Comparison of ENCODE assay signal across 24 cellular contexts in genomic region chr7:158006841-158007696, GRCh38.
DNase-seq lines count a peak whose midpoint lies in the region; ATAC-seq, FAIRE-seq and TF ChIP-seq lines count a peak whose summit lies in the region.
"Had no signal": no experiment of that assay in that cellular context is flagged by ENCODE, and none has a peak within 500 bp of the region (broad histone marks: within the 10 kb centered on the region; RNA-seq: fewer than 3 reads in every experiment).

No MANE protein-coding gene starts in this region.

- TF ChIP-seq CTCF in H1 (IDR thresholded peaks at IDR 0.05; ENCODE audit: control extremely low read depth in 1 of 3, insufficient read depth in 1 of 3, low read depth in 1 of 3, low read length in 3 of 3) (no peak), neural progenitor cell (IDR thresholded peaks at IDR 0.05) (no peak), adrenal gland (IDR thresholded peaks at IDR 0.05) (no peak)

- FAIRE-seq in H1 (lab: Jason Lieb, UNC): no peak
- FAIRE-seq: A549, GM12891, GM19239, H54, HepG2 had no signal

- peaks cover 5% of the 10 kb centered on the region; the same call in 1 of the 2 replicates for H3K23me2 ChIP-seq in H1 (ENCODE audit: low read depth, low read length)

- H3K9me3 Mint-ChIP-seq in neural progenitor cell: no peaks in the 10 kb centered on the region
- no peaks in the 10 kb centered on the region for H3K9me3 Mint-ChIP-seq in stimulated activated effector memory CD8-positive, alpha-beta T cell treated with anti-CD3 and anti-CD28 coated beads, Interleukin-12 subunit alpha, Interleukin-12 subunit beta, amount 100 ng/mL, for 72 hours
- H3K9me3 Mint-ChIP-seq: CD4-positive, CD25-positive, alpha-beta regulatory T cell; CD8-positive, alpha-beta memory T cell had no signal

- no peaks in the 10 kb centered on the region for H3K79me2 ChIP-seq in H1 (ENCODE audit: control insufficient read depth in 1 of 2, insufficient read depth in 2 of 2, low read length in 2 of 2)
- no peaks in the 10 kb centered on the region for H3K79me2 ChIP-seq in neural progenitor cell (ENCODE audit: low read depth)

- no peak overlapping the region for H3K4me3 Mint-ChIP-seq in neural progenitor cell
- H3K4me3 Mint-ChIP-seq in stimulated activated effector memory CD8-positive, alpha-beta T cell treated with anti-CD3 and anti-CD28 coated beads, Interleukin-12 subunit alpha, Interleukin-12 subunit beta, amount 100 ng/mL, for 72 hours: no peak overlapping the region
- H3K4me3 Mint-ChIP-seq: CD4-positive, CD25-positive, alpha-beta regulatory T cell; CD8-positive, alpha-beta memory T cell; IgD-negative memory B cell had no signal

- H2BK20ac ChIP-seq in H1 (ENCODE audit: low read length): peak overlapping the region; percentile 91; the same call in 1 of the 2 replicates

- no peaks in the 10 kb centered on the region for H3K27me3 ChIP-seq in BLaER1
- no peaks in the 10 kb centered on the region for H3K27me3 ChIP-seq in H1 (replicated peaks in 1 of 4; ENCODE audit: control insufficient read depth in 3 of 4, extremely low read depth in 1 of 4, insufficient read depth in 3 of 4, low read length in 3 of 4)
- no peaks in the 10 kb centered on the region for H3K27me3 ChIP-seq in neural progenitor cell
- H3K27me3 ChIP-seq in adrenal gland: no peaks in the 10 kb centered on the region

- H3K18ac ChIP-seq in H1 (ENCODE audit: extremely low read depth, low read length): peak overlapping the region; percentile 42; the same call in 1 of the 2 replicates

- peak overlapping the region; percentile 96; the same call in 1 of the 2 replicates for H2BK5ac ChIP-seq in H1 (ENCODE audit: low read depth, low read length)

- peak overlapping the region; percentile 98 for H4K91ac ChIP-seq in H1 (replicated peaks; ENCODE audit: insufficient read length, low read length)

- H3K4ac ChIP-seq in H1 (replicated peaks; ENCODE audit: insufficient read length, low read depth, low read length): peak overlapping the region; percentile 96

- H3K36me3 ChIP-seq in BLaER1 (no peaks in the 10 kb centered on the region), H1 (ENCODE audit: control insufficient read depth in 2 of 4, insufficient read depth in 4 of 4, low read length in 3 of 4) (no peaks in the 10 kb centered on the region), neural progenitor cell (no peaks in the 10 kb centered on the region), adrenal gland (replicated peaks in 1 of 2) (no peaks in the 10 kb centered on the region)

- H3K23ac ChIP-seq in H1 (ENCODE audit: insufficient read length): no peak overlapping the region

- H3K27ac ChIP-seq in BLaER1: peak overlapping the region; percentile 33; the same call in 1 of the 2 replicates
- H3K27ac ChIP-seq in H1 (ENCODE audit: low read depth, low read length): no peak overlapping the region
- no peak overlapping the region for H3K27ac ChIP-seq in neural progenitor cell
- no peak overlapping the region for H3K27ac ChIP-seq in adrenal gland
- H3K27ac ChIP-seq: 22Rv1, A549, GM23248 had no signal

- no peaks in the 10 kb centered on the region for H3K79me1 ChIP-seq in H1 (ENCODE audit: low read depth, low read length)

- POLR2A ChIA-PET in H1 (lab: Charles Lee; ENCODE audit: partially characterized antibody): no interaction called here

- TF ChIP-seq POLR2A in H1 (IDR thresholded peaks at IDR 0.05; ENCODE audit: control extremely low read depth in 1 of 2, low read depth in 2 of 2, low read length in 2 of 2): no peak
- no peak for TF ChIP-seq POLR2A in adrenal gland (IDR thresholded peaks at IDR 0.05)

- H4K20me1 ChIP-seq in BLaER1 (no peaks in the 10 kb centered on the region), H1 (replicated peaks in 1 of 2; ENCODE audit: control insufficient read depth in 1 of 2, insufficient read depth in 2 of 2, low read length in 2 of 2) (no peaks in the 10 kb centered on the region), neural progenitor cell (ENCODE audit: low read depth) (no peaks in the 10 kb centered on the region)

- no peak overlapping the region for H2AFZ ChIP-seq in H1 (ENCODE audit: low read length)
- H2AFZ ChIP-seq in neural progenitor cell (replicated peaks): no peak overlapping the region
- H2AFZ ChIP-seq: GM23248 had no signal

- no peak overlapping the region for H3K14ac ChIP-seq in H1 (ENCODE audit: insufficient read length)

- no peaks in the 10 kb centered on the region for H3K36me3 Mint-ChIP-seq in neural progenitor cell
- no peaks in the 10 kb centered on the region for H3K36me3 Mint-ChIP-seq in stimulated activated effector memory CD8-positive, alpha-beta T cell treated with anti-CD3 and anti-CD28 coated beads, Interleukin-12 subunit alpha, Interleukin-12 subunit beta, amount 100 ng/mL, for 72 hours
- H3K36me3 Mint-ChIP-seq: CD4-positive, CD25-positive, alpha-beta regulatory T cell; CD8-positive, alpha-beta memory T cell; IgD-negative memory B cell had no signal

- peak overlapping the region; percentile 83 for H2BK15ac ChIP-seq in H1 (ENCODE audit: low read length)

- peaks cover 45% of the 10 kb centered on the region for H3K4me1 Mint-ChIP-seq in neural progenitor cell
- peaks cover 10% of the 10 kb centered on the region for H3K4me1 Mint-ChIP-seq in stimulated activated effector memory CD8-positive, alpha-beta T cell treated with anti-CD3 and anti-CD28 coated beads, Interleukin-12 subunit alpha, Interleukin-12 subunit beta, amount 100 ng/mL, for 72 hours

- peak overlapping the region; percentile 90 for H3K4me2 ChIP-seq in BLaER1
- H3K4me2 ChIP-seq in H1 (ENCODE audit: insufficient read depth in 1 of 2, low read depth in 2 of 2, low read length in 2 of 2): no peak overlapping the region; a peak in 1 of 4 replicates
- no peak overlapping the region for H3K4me2 ChIP-seq in neural progenitor cell
- H3K4me2 ChIP-seq: A549 had no signal

- H3K4me3 ChIP-seq in BLaER1 (no peak overlapping the region), H1 (ENCODE audit: extremely low read depth in 1 of 4, insufficient read depth in 2 of 4, low read depth in 3 of 4, low read length in 4 of 4) (no peak overlapping the region), neural progenitor cell (no peak overlapping the region), adrenal gland (no peak overlapping the region)
- H3K4me3 ChIP-seq: A549, GM23248 had no signal

- no peaks in the 10 kb centered on the region for H3K9me3 ChIP-seq in BLaER1
- no peaks in the 10 kb centered on the region for H3K9me3 ChIP-seq in H1 (ENCODE audit: insufficient read depth in 2 of 2, low read depth in 1 of 2, low read length in 1 of 2)
- no peaks in the 10 kb centered on the region for H3K9me3 ChIP-seq in neural progenitor cell (ENCODE audit: low read depth)
- no peaks in the 10 kb centered on the region for H3K9me3 ChIP-seq in adrenal gland (replicated peaks in 1 of 3)
- H3K9me3 ChIP-seq: A549 had no signal

- H4K5ac ChIP-seq in H1 (ENCODE audit: insufficient read length, low read depth, low read length): no peak overlapping the region

- no peak overlapping the region for H3K56ac ChIP-seq in H1 (replicated peaks; ENCODE audit: insufficient read length, low read depth, low read length)

- peak overlapping the region; percentile 81 for H3K27ac Mint-ChIP-seq in neural progenitor cell
- H3K27ac Mint-ChIP-seq in stimulated activated effector memory CD8-positive, alpha-beta T cell treated with anti-CD3 and anti-CD28 coated beads, Interleukin-12 subunit alpha, Interleukin-12 subunit beta, amount 100 ng/mL, for 72 hours: peak overlapping the region; percentile 24
- H3K27ac Mint-ChIP-seq: CD8-positive, alpha-beta memory T cell; IgD-negative memory B cell had no signal

- peaks cover 79% of the 10 kb centered on the region for H3K4me1 ChIP-seq in BLaER1
- H3K4me1 ChIP-seq in H1 (replicated peaks in 1 of 4; ENCODE audit: control insufficient read depth in 3 of 4, insufficient read depth in 4 of 4, low read length in 3 of 4): peaks cover 10 to 40% (median 23%) of the 10 kb centered on the region in 4 experiments
- H3K4me1 ChIP-seq in neural progenitor cell: peaks cover 23% of the 10 kb centered on the region
- H3K4me1 ChIP-seq in adrenal gland (replicated peaks in 1 of 2): no peaks in the 10 kb centered on the region
- H3K4me1 ChIP-seq: A549 had no signal

- H2AK5ac ChIP-seq in H1 (ENCODE audit: low read depth, low read length): peak overlapping the region; percentile 100

- WGBS in H1 (ENCODE audit: extremely low coverage in 1 of 2, insufficient coverage in 1 of 2, insufficient read length in 1 of 2, insufficient replicate concordance in 2 of 2, low coverage in 1 of 2, low lambda C conversion rate in 2 of 2, missing lambda C conversion rate in 1 of 2), 2 experiments: 93% methylated on average over 28 of the region's 29 CpGs; no CpG with 5 or more reads in 1 of the 2 experiments
- WGBS in adrenal gland, 4 donors: 80 to 88% (median 87%) methylated on average over 26 to 29 of the region's 29 CpGs

- CTCF ChIA-PET in H1 (lab: Charles Lee; ENCODE audit: partially characterized antibody): interaction anchor here (0.6 kb wide), 1 partner anchor 152 kb away, joined by 3 read pairs; no protein-coding TSS in a partner anchor

- DNase-seq in H1 (ENCODE audit: low read depth in 1 of 2, low spot score in 2 of 2) (no peak), neural progenitor cell (ENCODE audit: low spot score) (no peak), GM03348 (ENCODE audit: low spot score) (no peak), NCI-H1694 treated with DMSO at 0.1 percent for 48 hours (lab: John Stamatoyannopoulos, UW) (no peak), adrenal gland (no peak)
- no peak for DNase-seq in stimulated activated effector memory CD8-positive, alpha-beta T cell treated with anti-CD3 and anti-CD28 coated beads, Interleukin-12 subunit alpha, Interleukin-12 subunit beta, amount 100 ng/mL, for 72 hours (ENCODE audit: low spot score in 2 of 2)
- DNase-seq: AML-193; CD4-positive, CD25-positive, alpha-beta regulatory T cell; CD8-positive, alpha-beta memory T cell; COR-L47; DMS 273 treated with DMSO at 0.1 percent for 48 hours; DMS53; DND-41; EL; GM23248 had no signal

- H3K9ac ChIP-seq in BLaER1 (no peak overlapping the region), H1 (replicated peaks in 1 of 4; ENCODE audit: extremely low read depth in 1 of 4, low read depth in 3 of 4, low read length in 3 of 4) (no peak overlapping the region; a peak in 1 of 7 replicates), neural progenitor cell (no peak overlapping the region)
- H3K9ac ChIP-seq: GM23248 had no signal

- peaks cover 8% of the 10 kb centered on the region for H3K27me3 Mint-ChIP-seq in neural progenitor cell (ENCODE audit: insufficient read depth, low read depth)
- H3K27me3 Mint-ChIP-seq: IgD-negative memory B cell had no signal

- intact Hi-C loops in adrenal gland (cut with DNase I): no loop called here

- no peak for TF ChIP-seq EP300 in H1 (IDR thresholded peaks at IDR 0.05; ENCODE audit: borderline replicate concordance in 1 of 2, low read depth in 2 of 2, low read length in 2 of 2)

- H2BK12ac ChIP-seq in H1 (ENCODE audit: low read depth, low read length): peak overlapping the region; percentile 98; the same call in 1 of the 2 replicates

- TF ChIP-seq RAD21 in H1 (IDR thresholded peaks at IDR 0.05 in 1 of 2, conservative IDR thresholded peaks at IDR 0.05 in 1 of 2; ENCODE audit: low read depth in 2 of 2, low read length in 2 of 2): no peak

- H4K8ac ChIP-seq in H1 (ENCODE audit: extremely low read depth, insufficient read depth, low read length): peak overlapping the region; percentile 3; the same call in 1 of the 2 replicates

- H2BK120ac ChIP-seq in H1 (replicated peaks; ENCODE audit: low read depth, low read length): no peak overlapping the region

- H3F3A ChIP-seq in neural progenitor cell (ENCODE audit: low read depth): no peaks in the 10 kb centered on the region

- ATAC-seq in stimulated activated effector memory CD8-positive, alpha-beta T cell treated with anti-CD3 and anti-CD28 coated beads, Interleukin-12 subunit alpha, Interleukin-12 subunit beta, amount 100 ng/mL, for 72 hours: peak; percentile 17
- ATAC-seq in GM21786 (IDR thresholded peaks at IDR 0.05; ENCODE audit: unreplicated experiment): no peak
- ATAC-seq: A549, HepG2 had no signal
